In genomic region chr6:111724505-111724904, GRCh38 we compare ENCODE assay signal across 8 cellular contexts.
DNase-seq lines count a peak whose midpoint lies in the region; ATAC-seq lines count a peak whose summit lies in the region.

No MANE protein-coding gene starts in this region.

- H3K27ac Mint-ChIP-seq in activated naive CD8-positive, alpha-beta T cell treated with anti-CD3 and anti-CD28 coated beads, Interleukin-2, amount 10 ng/mL, durations not matched to agents 7 days and 5 days = peak overlapping the region; percentile 84

- POLR2A ChIA-PET in activated naive CD8-positive, alpha-beta T cell treated with anti-CD3 and anti-CD28 coated beads, Interleukin-2, amount 10 ng/mL, durations not matched to agents 7 days and 5 days (lab: Charles Lee) = interaction anchor here (0.7 to 1.5 kb wide), 2 partner anchors 35 to 46 kb away, joined by 3 to 6 read pairs; no protein-coding TSS in a partner anchor

- ATAC-seq in GM19397 (IDR thresholded peaks at IDR 0.05; ENCODE audit: unreplicated experiment) = peak; percentile 99
- ATAC-seq in HG03354 (IDR thresholded peaks at IDR 0.05; ENCODE audit: poor library complexity, severe bottlenecking, unreplicated experiment) = peak; percentile 99
- ATAC-seq in activated naive CD8-positive, alpha-beta T cell treated with anti-CD3 and anti-CD28 coated beads, Interleukin-2, amount 10 ng/mL, durations not matched to agents 7 days and 5 days (ENCODE audit: low read depth) = peak; percentile 82

- DNase-seq in CD1c-positive myeloid dendritic cell (ENCODE audit: extremely low spot score) (peak; percentile 72), anterior cingulate cortex (lab: John Stamatoyannopoulos, UW) (no peak), AG08396 (ENCODE audit: low spot score) (no peak), hepatic stellate cell (ENCODE audit: low spot score) (no peak)
- DNase-seq in activated naive CD8-positive, alpha-beta T cell treated with anti-CD3 and anti-CD28 coated beads, Interleukin-2, amount 10 ng/mL, durations not matched to agents 7 days and 5 days = no peak
- no peak for DNase-seq in activated CD4-positive, alpha-beta T cell treated with anti-CD3 and anti-CD28 coated beads, Interleukin-2, amount 50 U/mL, for 1 hour

- peaks cover 2% of the 10 kb centered on the region for H3K9me3 Mint-ChIP-seq in activated naive CD8-positive, alpha-beta T cell treated with anti-CD3 and anti-CD28 coated beads, Interleukin-2, amount 10 ng/mL, durations not matched to agents 7 days and 5 days

- peaks cover 37% of the 10 kb centered on the region for H3K4me1 Mint-ChIP-seq in activated naive CD8-positive, alpha-beta T cell treated with anti-CD3 and anti-CD28 coated beads, Interleukin-2, amount 10 ng/mL, durations not matched to agents 7 days and 5 days

- H3K36me3 Mint-ChIP-seq in activated naive CD8-positive, alpha-beta T cell treated with anti-CD3 and anti-CD28 coated beads, Interleukin-2, amount 10 ng/mL, durations not matched to agents 7 days and 5 days = peaks cover 24% of the 10 kb centered on the region

- H3K27me3 Mint-ChIP-seq in activated naive CD8-positive, alpha-beta T cell treated with anti-CD3 and anti-CD28 coated beads, Interleukin-2, amount 10 ng/mL, durations not matched to agents 7 days and 5 days = no peaks in the 10 kb centered on the region

- H3K4me3 Mint-ChIP-seq in activated naive CD8-positive, alpha-beta T cell treated with anti-CD3 and anti-CD28 coated beads, Interleukin-2, amount 10 ng/mL, durations not matched to agents 7 days and 5 days = peak overlapping the region; percentile 71
